1 cellular context compared by ENCODE assay signal in the genomic region with DNA sequence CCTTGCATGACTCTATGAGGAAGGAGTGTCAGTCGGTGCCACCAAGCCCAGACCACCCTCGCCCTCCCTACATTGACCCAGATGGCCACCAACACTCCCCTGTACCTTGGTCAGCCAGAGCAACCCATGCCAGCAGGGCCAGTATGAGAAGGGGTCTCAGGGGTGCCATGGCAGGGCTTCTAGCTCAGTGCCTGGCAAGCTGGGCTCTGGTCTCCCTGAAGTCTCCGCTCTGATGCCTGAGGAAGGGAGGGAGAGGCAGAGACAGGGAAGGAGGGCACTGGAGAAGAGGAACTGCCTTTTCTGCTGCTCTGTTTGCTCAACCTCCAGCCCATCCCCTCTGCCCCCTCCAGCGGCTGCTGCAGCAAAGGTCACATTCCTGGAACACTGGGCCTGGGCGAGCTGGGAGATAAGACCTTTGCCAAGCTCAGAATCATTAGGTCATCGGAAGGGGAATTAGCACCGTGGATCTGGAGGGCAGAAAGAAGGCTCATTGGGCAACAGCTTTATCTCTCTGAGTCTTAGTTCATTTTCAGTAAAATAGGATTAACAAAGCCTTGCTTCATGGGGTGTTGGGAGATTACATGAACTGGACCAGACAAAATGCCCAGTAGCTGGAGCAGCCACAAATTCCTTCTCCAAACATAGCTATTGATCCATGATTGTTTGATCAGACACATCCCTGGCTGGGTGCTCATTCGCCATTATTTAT.
TF ChIP-seq lines count a peak whose summit lies in the region.

A gene with protein sequence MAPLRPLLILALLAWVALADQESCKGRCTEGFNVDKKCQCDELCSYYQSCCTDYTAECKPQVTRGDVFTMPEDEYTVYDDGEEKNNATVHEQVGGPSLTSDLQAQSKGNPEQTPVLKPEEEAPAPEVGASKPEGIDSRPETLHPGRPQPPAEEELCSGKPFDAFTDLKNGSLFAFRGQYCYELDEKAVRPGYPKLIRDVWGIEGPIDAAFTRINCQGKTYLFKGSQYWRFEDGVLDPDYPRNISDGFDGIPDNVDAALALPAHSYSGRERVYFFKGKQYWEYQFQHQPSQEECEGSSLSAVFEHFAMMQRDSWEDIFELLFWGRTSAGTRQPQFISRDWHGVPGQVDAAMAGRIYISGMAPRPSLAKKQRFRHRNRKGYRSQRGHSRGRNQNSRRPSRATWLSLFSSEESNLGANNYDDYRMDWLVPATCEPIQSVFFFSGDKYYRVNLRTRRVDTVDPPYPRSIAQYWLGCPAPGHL (minus strand): TSS at position 273 of the 709 bp plus-strand sequence. CDS start 104 bp downstream, at position 169.

TF ChIP-seq in K562, 482 proteins besides CTCF, POLR2A, EP300 and RAD21 (continued from another document and continues in another):
- TF ChIP-seq E2F3 (CRISPR knock-in tag; IDR thresholded peaks at IDR 0.05) = no peak
- no peak for TF ChIP-seq GABPA (tag; conservative IDR thresholded peaks at IDR 0.05; ENCODE audit: low read depth)
- TF ChIP-seq, protein P1, sequence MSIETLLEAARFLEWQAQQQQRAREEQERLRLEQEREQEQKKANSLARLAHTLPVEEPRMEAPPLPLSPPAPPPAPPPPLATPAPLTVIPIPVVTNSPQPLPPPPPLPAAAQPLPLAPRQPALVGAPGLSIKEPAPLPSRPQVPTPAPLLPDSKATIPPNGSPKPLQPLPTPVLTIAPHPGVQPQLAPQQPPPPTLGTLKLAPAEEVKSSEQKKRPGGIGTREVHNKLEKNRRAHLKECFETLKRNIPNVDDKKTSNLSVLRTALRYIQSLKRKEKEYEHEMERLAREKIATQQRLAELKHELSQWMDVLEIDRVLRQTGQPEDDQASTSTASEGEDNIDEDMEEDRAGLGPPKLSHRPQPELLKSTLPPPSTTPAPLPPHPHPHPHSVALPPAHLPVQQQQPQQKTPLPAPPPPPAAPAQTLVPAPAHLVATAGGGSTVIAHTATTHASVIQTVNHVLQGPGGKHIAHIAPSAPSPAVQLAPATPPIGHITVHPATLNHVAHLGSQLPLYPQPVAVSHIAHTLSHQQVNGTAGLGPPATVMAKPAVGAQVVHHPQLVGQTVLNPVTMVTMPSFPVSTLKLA (conservative IDR thresholded peaks at IDR 0.05) = no peak
- TF ChIP-seq, protein P2, sequence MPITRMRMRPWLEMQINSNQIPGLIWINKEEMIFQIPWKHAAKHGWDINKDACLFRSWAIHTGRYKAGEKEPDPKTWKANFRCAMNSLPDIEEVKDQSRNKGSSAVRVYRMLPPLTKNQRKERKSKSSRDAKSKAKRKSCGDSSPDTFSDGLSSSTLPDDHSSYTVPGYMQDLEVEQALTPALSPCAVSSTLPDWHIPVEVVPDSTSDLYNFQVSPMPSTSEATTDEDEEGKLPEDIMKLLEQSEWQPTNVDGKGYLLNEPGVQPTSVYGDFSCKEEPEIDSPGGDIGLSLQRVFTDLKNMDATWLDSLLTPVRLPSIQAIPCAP (CRISPR knock-in tag; IDR thresholded peaks at IDR 0.05; ENCODE audit: borderline replicate concordance) = no peak
- TF ChIP-seq, protein P3, sequence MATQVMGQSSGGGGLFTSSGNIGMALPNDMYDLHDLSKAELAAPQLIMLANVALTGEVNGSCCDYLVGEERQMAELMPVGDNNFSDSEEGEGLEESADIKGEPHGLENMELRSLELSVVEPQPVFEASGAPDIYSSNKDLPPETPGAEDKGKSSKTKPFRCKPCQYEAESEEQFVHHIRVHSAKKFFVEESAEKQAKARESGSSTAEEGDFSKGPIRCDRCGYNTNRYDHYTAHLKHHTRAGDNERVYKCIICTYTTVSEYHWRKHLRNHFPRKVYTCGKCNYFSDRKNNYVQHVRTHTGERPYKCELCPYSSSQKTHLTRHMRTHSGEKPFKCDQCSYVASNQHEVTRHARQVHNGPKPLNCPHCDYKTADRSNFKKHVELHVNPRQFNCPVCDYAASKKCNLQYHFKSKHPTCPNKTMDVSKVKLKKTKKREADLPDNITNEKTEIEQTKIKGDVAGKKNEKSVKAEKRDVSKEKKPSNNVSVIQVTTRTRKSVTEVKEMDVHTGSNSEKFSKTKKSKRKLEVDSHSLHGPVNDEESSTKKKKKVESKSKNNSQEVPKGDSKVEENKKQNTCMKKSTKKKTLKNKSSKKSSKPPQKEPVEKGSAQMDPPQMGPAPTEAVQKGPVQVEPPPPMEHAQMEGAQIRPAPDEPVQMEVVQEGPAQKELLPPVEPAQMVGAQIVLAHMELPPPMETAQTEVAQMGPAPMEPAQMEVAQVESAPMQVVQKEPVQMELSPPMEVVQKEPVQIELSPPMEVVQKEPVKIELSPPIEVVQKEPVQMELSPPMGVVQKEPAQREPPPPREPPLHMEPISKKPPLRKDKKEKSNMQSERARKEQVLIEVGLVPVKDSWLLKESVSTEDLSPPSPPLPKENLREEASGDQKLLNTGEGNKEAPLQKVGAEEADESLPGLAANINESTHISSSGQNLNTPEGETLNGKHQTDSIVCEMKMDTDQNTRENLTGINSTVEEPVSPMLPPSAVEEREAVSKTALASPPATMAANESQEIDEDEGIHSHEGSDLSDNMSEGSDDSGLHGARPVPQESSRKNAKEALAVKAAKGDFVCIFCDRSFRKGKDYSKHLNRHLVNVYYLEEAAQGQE (CRISPR knock-in tag; IDR thresholded peaks at IDR 0.05; ENCODE audit: low read depth) = no peak
- TF ChIP-seq, protein P4, sequence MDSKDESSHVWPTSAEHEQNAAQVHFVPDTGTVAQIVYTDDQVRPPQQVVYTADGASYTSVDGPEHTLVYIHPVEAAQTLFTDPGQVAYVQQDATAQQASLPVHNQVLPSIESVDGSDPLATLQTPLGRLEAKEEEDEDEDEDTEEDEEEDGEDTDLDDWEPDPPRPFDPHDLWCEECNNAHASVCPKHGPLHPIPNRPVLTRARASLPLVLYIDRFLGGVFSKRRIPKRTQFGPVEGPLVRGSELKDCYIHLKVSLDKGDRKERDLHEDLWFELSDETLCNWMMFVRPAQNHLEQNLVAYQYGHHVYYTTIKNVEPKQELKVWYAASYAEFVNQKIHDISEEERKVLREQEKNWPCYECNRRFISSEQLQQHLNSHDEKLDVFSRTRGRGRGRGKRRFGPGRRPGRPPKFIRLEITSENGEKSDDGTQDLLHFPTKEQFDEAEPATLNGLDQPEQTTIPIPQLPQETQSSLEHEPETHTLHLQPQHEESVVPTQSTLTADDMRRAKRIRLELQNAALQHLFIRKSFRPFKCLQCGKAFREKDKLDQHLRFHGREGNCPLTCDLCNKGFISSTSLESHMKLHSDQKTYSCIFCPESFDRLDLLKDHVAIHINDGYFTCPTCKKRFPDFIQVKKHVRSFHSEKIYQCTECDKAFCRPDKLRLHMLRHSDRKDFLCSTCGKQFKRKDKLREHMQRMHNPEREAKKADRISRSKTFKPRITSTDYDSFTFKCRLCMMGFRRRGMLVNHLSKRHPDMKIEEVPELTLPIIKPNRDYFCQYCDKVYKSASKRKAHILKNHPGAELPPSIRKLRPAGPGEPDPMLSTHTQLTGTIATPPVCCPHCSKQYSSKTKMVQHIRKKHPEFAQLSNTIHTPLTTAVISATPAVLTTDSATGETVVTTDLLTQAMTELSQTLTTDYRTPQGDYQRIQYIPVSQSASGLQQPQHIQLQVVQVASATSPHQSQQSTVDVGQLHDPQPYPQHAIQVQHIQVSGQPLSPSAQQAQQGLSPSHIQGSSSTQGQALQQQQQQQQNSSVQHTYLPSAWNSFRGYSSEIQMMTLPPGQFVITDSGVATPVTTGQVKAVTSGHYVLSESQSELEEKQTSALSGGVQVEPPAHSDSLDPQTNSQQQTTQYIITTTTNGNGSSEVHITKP (IDR thresholded peaks at IDR 0.05; ENCODE audit: partially characterized antibody) = no peak
- no peak for TF ChIP-seq OTX1 (CRISPR knock-in tag; IDR thresholded peaks at IDR 0.05)
- no peak for TF ChIP-seq NFXL1 (CRISPR knock-in tag; IDR thresholded peaks at IDR 0.05)
- TF ChIP-seq MTA3 (IDR thresholded peaks at IDR 0.05; ENCODE audit: borderline replicate concordance) = peak; percentile 64
- no peak for TF ChIP-seq TCF7L2 (IDR thresholded peaks at IDR 0.05; ENCODE audit: low read depth, low read length)
- TF ChIP-seq CBX2 (IDR thresholded peaks at IDR 0.05; ENCODE audit: insufficient read depth, low read length, poor library complexity, severe bottlenecking) = no peak
- no peak for TF ChIP-seq ZNF583 (CRISPR knock-in tag; IDR thresholded peaks at IDR 0.05)
- TF ChIP-seq, protein P5, sequence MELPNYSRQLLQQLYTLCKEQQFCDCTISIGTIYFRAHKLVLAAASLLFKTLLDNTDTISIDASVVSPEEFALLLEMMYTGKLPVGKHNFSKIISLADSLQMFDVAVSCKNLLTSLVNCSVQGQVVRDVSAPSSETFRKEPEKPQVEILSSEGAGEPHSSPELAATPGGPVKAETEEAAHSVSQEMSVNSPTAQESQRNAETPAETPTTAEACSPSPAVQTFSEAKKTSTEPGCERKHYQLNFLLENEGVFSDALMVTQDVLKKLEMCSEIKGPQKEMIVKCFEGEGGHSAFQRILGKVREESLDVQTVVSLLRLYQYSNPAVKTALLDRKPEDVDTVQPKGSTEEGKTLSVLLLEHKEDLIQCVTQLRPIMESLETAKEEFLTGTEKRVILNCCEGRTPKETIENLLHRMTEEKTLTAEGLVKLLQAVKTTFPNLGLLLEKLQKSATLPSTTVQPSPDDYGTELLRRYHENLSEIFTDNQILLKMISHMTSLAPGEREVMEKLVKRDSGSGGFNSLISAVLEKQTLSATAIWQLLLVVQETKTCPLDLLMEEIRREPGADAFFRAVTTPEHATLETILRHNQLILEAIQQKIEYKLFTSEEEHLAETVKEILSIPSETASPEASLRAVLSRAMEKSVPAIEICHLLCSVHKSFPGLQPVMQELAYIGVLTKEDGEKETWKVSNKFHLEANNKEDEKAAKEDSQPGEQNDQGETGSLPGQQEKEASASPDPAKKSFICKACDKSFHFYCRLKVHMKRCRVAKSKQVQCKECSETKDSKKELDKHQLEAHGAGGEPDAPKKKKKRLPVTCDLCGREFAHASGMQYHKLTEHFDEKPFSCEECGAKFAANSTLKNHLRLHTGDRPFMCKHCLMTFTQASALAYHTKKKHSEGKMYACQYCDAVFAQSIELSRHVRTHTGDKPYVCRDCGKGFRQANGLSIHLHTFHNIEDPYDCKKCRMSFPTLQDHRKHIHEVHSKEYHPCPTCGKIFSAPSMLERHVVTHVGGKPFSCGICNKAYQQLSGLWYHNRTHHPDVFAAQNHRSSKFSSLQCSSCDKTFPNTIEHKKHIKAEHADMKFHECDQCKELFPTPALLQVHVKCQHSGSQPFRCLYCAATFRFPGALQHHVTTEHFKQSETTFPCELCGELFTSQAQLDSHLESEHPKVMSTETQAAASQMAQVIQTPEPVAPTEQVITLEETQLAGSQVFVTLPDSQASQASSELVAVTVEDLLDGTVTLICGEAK (IDR thresholded peaks at IDR 0.05) = no peak
- TF ChIP-seq, protein P5 (CRISPR knock-in tag; IDR thresholded peaks at IDR 0.05) = no peak
- no peak for TF ChIP-seq U2AF2 (optimal IDR thresholded peaks at IDR 0.05; ENCODE audit: low read depth, low read length)
- TF ChIP-seq, protein P6, sequence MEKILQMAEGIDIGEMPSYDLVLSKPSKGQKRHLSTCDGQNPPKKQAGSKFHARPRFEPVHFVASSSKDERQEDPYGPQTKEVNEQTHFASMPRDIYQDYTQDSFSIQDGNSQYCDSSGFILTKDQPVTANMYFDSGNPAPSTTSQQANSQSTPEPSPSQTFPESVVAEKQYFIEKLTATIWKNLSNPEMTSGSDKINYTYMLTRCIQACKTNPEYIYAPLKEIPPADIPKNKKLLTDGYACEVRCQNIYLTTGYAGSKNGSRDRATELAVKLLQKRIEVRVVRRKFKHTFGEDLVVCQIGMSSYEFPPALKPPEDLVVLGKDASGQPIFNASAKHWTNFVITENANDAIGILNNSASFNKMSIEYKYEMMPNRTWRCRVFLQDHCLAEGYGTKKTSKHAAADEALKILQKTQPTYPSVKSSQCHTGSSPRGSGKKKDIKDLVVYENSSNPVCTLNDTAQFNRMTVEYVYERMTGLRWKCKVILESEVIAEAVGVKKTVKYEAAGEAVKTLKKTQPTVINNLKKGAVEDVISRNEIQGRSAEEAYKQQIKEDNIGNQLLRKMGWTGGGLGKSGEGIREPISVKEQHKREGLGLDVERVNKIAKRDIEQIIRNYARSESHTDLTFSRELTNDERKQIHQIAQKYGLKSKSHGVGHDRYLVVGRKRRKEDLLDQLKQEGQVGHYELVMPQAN (IDR thresholded peaks at IDR 0.05; ENCODE audit: borderline replicate concordance) = no peak
- TF ChIP-seq, protein P7, sequence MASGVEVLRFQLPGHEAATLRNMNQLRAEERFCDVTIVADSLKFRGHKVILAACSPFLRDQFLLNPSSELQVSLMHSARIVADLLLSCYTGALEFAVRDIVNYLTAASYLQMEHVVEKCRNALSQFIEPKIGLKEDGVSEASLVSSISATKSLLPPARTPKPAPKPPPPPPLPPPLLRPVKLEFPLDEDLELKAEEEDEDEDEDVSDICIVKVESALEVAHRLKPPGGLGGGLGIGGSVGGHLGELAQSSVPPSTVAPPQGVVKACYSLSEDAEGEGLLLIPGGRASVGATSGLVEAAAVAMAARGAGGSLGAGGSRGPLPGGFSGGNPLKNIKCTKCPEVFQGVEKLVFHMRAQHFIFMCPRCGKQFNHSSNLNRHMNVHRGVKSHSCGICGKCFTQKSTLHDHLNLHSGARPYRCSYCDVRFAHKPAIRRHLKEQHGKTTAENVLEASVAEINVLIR (CRISPR knock-in tag; IDR thresholded peaks at IDR 0.05) = no peak
- TF ChIP-seq ZNF707 (CRISPR knock-in tag; conservative IDR thresholded peaks at IDR 0.05) = no peak
- no peak for TF ChIP-seq ILF3 (IDR thresholded peaks at IDR 0.05; ENCODE audit: borderline replicate concordance)
- TF ChIP-seq BRD9 (IDR thresholded peaks at IDR 0.05; ENCODE audit: low read depth, partially characterized antibody) = no peak
- TF ChIP-seq LEF1 (IDR thresholded peaks at IDR 0.05) = no peak
- TF ChIP-seq ZBTB8A (IDR thresholded peaks at IDR 0.05; ENCODE audit: partially characterized antibody) = no peak
- no peak for TF ChIP-seq ZNF224 (CRISPR knock-in tag; IDR thresholded peaks at IDR 0.05)
- TF ChIP-seq NR2C2 (CRISPR knock-in tag; IDR thresholded peaks at IDR 0.05) = no peak
- peak; percentile 81; the same call in 1 of the 2 replicates for TF ChIP-seq NR2C2 (tag; IDR thresholded peaks at IDR 0.05)
